Comparison of ENCODE assay signal across 29 cellular contexts in genomic region chr1:51605961-51606723, GRCh38. TPM values are rescaled to one million over a fixed set of nuclear protein-coding genes. Genes with fewer than 3 reads are reported as not detected.
A peak's percentile ranks its signal among the peaks of the same experiment; 100 is the strongest.
DNase-seq lines count a peak whose midpoint lies in the region; ATAC-seq, FAIRE-seq and TF ChIP-seq lines count a peak whose summit lies in the region.
"Had no signal": no experiment of that assay in that cellular context is flagged by ENCODE, and none has a peak within 500 bp of the region (broad histone marks: within the 10 kb centered on the region; RNA-seq: fewer than 3 reads in every experiment).

No MANE protein-coding gene starts in this region.

- no peak overlapping the region for H3K4me2 ChIP-seq in astrocyte (ENCODE audit: low read length)

- TF ChIP-seq EP300 in transverse colon (IDR thresholded peaks at IDR 0.05; ENCODE audit: low read depth): no peak

- no peaks in the 10 kb centered on the region for H3K4me1 ChIP-seq in astrocyte (ENCODE audit: insufficient read depth, low read length)
- H3K4me1 ChIP-seq in psoas muscle: peaks cover 29% of the 10 kb centered on the region
- H3K4me1 ChIP-seq in transverse colon: no peaks in the 10 kb centered on the region
- H3K4me1 ChIP-seq: parathyroid adenoma had no signal

- TF ChIP-seq CTCF in astrocyte (IDR thresholded peaks at IDR 0.05; ENCODE audit: insufficient read depth, low read depth, low read length): no peak
- no peak for TF ChIP-seq CTCF in psoas muscle (IDR thresholded peaks at IDR 0.05)
- no peak for TF ChIP-seq CTCF in transverse colon (IDR thresholded peaks at IDR 0.05)

- H3K4me3 ChIP-seq in astrocyte (ENCODE audit: insufficient read depth, low read depth, low read length) (no peak overlapping the region), psoas muscle (peak overlapping the region; percentile 33), transverse colon (no peak overlapping the region)
- H3K4me3 ChIP-seq: gastroesophageal sphincter, tibial artery had no signal

- no peaks in the 10 kb centered on the region for H4K20me1 ChIP-seq in astrocyte (ENCODE audit: insufficient read depth, low read length)

- H3K36me3 Mint-ChIP-seq in astrocyte (ENCODE audit: low read depth, unreplicated experiment) (peaks cover 2% of the 10 kb centered on the region), T-cell (no peaks in the 10 kb centered on the region)
- H3K36me3 Mint-ChIP-seq: CD8-positive, alpha-beta memory T cell; natural killer cell treated with Interleukin-12 subunit alpha and Interleukin-12 subunit beta and Interleukin-15 and Interleukin-18, amount 100 ng/mL, for 72 hours had no signal

- TF ChIP-seq POLR2A in transverse colon (IDR thresholded peaks at IDR 0.05): no peak

- FAIRE-seq in astrocyte (lab: Jason Lieb, UNC): no peak
- FAIRE-seq: GM12892, keratinocyte, RCC 7860, TTC549 had no signal

- no peaks in the 10 kb centered on the region for H3K79me2 ChIP-seq in astrocyte (ENCODE audit: insufficient read depth, low read length)
- H3K79me2 ChIP-seq: parathyroid adenoma had no signal

- intact Hi-C loops in psoas muscle (cut with DNase I) (loop anchor here in 1 of 2 donors (5.0 kb wide), 1 partner anchor 34 kb away; no protein-coding TSS in a partner anchor), transverse colon (cut with DNase I; ENCODE audit: low total_unique reads) (no loop called here)

- H3K27me3 ChIP-seq in astrocyte (ENCODE audit: insufficient read depth, low read length) (no peaks in the 10 kb centered on the region), psoas muscle (ENCODE audit: insufficient read depth in 3 of 3, low read length in 2 of 3) (no peaks in the 10 kb centered on the region), transverse colon (no peaks in the 10 kb centered on the region)
- H3K27me3 ChIP-seq: gastroesophageal sphincter, tibial artery had no signal

- no peaks in the 10 kb centered on the region for H3K9me3 Mint-ChIP-seq in astrocyte (ENCODE audit: unreplicated experiment)
- H3K9me3 Mint-ChIP-seq in T-cell: no peaks in the 10 kb centered on the region
- H3K9me3 Mint-ChIP-seq: activated naive CD4-positive, alpha-beta T cell treated with anti-CD3 and anti-CD28 coated beads for 36 hours; CD8-positive, alpha-beta memory T cell; natural killer cell treated with Interleukin-12 subunit alpha and Interleukin-12 subunit beta and Interleukin-15 and Interleukin-18, amount 100 ng/mL, for 72 hours had no signal

- CTCF ChIA-PET in T-cell (lab: Charles Lee): no interaction called here

- H3K4me1 Mint-ChIP-seq in astrocyte (ENCODE audit: low read depth, unreplicated experiment) (no peaks in the 10 kb centered on the region), T-cell (no peaks in the 10 kb centered on the region)
- H3K4me1 Mint-ChIP-seq: CD8-positive, alpha-beta memory T cell had no signal

- H2AFZ ChIP-seq in astrocyte (ENCODE audit: low read depth, low read length): peak overlapping the region; percentile 24
- H2AFZ ChIP-seq: parathyroid adenoma had no signal

- no peaks in the 10 kb centered on the region for H3K27me3 Mint-ChIP-seq in astrocyte (ENCODE audit: low read depth, unreplicated experiment)
- H3K27me3 Mint-ChIP-seq in T-cell: peaks cover 4 to 13% of the 10 kb centered on the region in 2 donors

- no peak overlapping the region for H3K9ac ChIP-seq in astrocyte (ENCODE audit: low read length)
- H3K9ac ChIP-seq: parathyroid adenoma had no signal

- ATAC-seq in psoas muscle: peak; percentile 87 to 90 (median 89)
- ATAC-seq in T-cell (replicated peaks in 1 of 4): no peak
- ATAC-seq: gastroesophageal sphincter; natural killer cell treated with Interleukin-12 subunit alpha and Interleukin-12 subunit beta and Interleukin-15 and Interleukin-18, amount 100 ng/mL, for 72 hours; sciatic nerve had no signal

- H3K9me3 ChIP-seq in astrocyte (ENCODE audit: insufficient read depth, low read depth, low read length) (no peaks in the 10 kb centered on the region), psoas muscle (no peaks in the 10 kb centered on the region), transverse colon (no peaks in the 10 kb centered on the region)
- H3K9me3 ChIP-seq: gastroesophageal sphincter, tibial artery had no signal

- POLR2A ChIA-PET in T-cell (lab: Charles Lee): no interaction called here

- in situ Hi-C loops in transverse colon (cut with MboI; ENCODE audit: low pct_ligation_motif_present in 1 of 4, low pct_unique_long_range_greater_than_20kb in 1 of 4, low sequenced_read_pairs in 3 of 4): no loop called here

- H3K36me3 ChIP-seq in astrocyte (ENCODE audit: insufficient read depth, low read length) (no peaks in the 10 kb centered on the region), psoas muscle (ENCODE audit: insufficient read depth in 1 of 2, low read depth in 1 of 2) (no peaks in the 10 kb centered on the region), transverse colon (no peaks in the 10 kb centered on the region)
- H3K36me3 ChIP-seq: gastroesophageal sphincter, tibial artery had no signal

- 45 to 68% (median 59%) methylated on average over 5 of the region's 5 CpGs for WGBS in psoas muscle, 3 donors
- WGBS in transverse colon (ENCODE audit: low coverage in 1 of 2), 2 donors: 76 to 88% methylated on average over 3 to 5 of the region's 5 CpGs

- DNase-seq in GF-D8 (lab: John Stamatoyannopoulos, UW) (peak; percentile 78), NOMO-1 treated with DMSO at 0.1 percent for 48 hours (lab: John Stamatoyannopoulos, UW; ENCODE audit: unreplicated experiment) (peak; percentile 92), astrocyte (ENCODE audit: low read depth) (no peak), psoas muscle (peak in 1 of 2 donors; percentile 65), transverse colon (no peak), DMS53 treated with DMSO at 0.1 percent for 48 hours (lab: John Stamatoyannopoulos, UW; ENCODE audit: unreplicated experiment) (no peak), NCI-H446 treated with DMSO at 0.1 percent for 48 hours (lab: John Stamatoyannopoulos, UW) (no peak), T-cell (no peak)
- DNase-seq: activated CD8-positive, alpha-beta memory T cell treated with anti-CD3 and anti-CD28 coated beads for 24 hours; activated naive CD4-positive, alpha-beta T cell treated with anti-CD3 and anti-CD28 coated beads for 36 hours; activated T-cell treated with anti-CD3 and anti-CD28 coated beads, Interleukin-2, amount 50 U/mL, for 48 hours; aorta; CD8-positive, alpha-beta memory T cell; DMS53; mesenchymal stem cell; NCI-H1048; NCI-H187 treated with DMSO at 0.1 percent for 48 hours; NCI-H82; stimulated activated CD4-positive, alpha-beta T cell treated with anti-CD3 and anti-CD28 coated beads, Interleukin-2, amount 100 ng/mL, for 24 hours; stimulated activated naive CD4-positive, alpha-beta T cell treated with Interleukin-2 at 50 U/mL for 16 hours; tibial artery had no signal

- H3K4me3 Mint-ChIP-seq in astrocyte (ENCODE audit: unreplicated experiment) (no peak overlapping the region), T-cell (no peak overlapping the region)
- H3K4me3 Mint-ChIP-seq: activated naive CD4-positive, alpha-beta T cell treated with anti-CD3 and anti-CD28 coated beads for 36 hours; CD8-positive, alpha-beta memory T cell; natural killer cell treated with Interleukin-12 subunit alpha and Interleukin-12 subunit beta and Interleukin-15 and Interleukin-18, amount 100 ng/mL, for 72 hours had no signal

- H3K27ac Mint-ChIP-seq in astrocyte (ENCODE audit: unreplicated experiment) (no peak overlapping the region), T-cell (no peak overlapping the region)
- H3K27ac Mint-ChIP-seq: activated naive CD4-positive, alpha-beta T cell treated with anti-CD3 and anti-CD28 coated beads for 36 hours; CD8-positive, alpha-beta memory T cell; natural killer cell treated with Interleukin-12 subunit alpha and Interleukin-12 subunit beta and Interleukin-15 and Interleukin-18, amount 100 ng/mL, for 72 hours had no signal

- H3K27ac ChIP-seq in astrocyte (ENCODE audit: low read depth, low read length) (no peak overlapping the region), psoas muscle (peak overlapping the region; percentile 82), transverse colon (no peak overlapping the region)
- H3K27ac ChIP-seq: gastroesophageal sphincter, parathyroid adenoma, tibial artery had no signal

RNA-seq across cellular contexts. Expression of gene OSBPL9, which starts 10.8 kb away (rescaled TPM):
- total RNA-seq in astrocyte: 115 and 117 TPM in 2 replicates
- total RNA-seq in psoas muscle: 100 to 1,000 TPM in 1 of 4 donors, 10 to 100 TPM in 3; 32.5 to 141 (median 52.0) TPM
- 10 to 100 TPM; 15.6 to 84.8 (median 60.6) TPM for polyA plus RNA-seq in psoas muscle
- 10 to 100 TPM; 56.1 to 82.1 (median 65.4) TPM for total RNA-seq in transverse colon
- total RNA-seq in T-cell: 10 to 100 TPM; 39.8 to 50.7 (median 43.4) TPM

Comparison
In these comparisons a context has a peak if more than half of its experiments do, and no peak if none do; other contexts are left out.
1. DNase-seq: peak in GF-D8 (single experiment) and NOMO-1 treated with DMSO at 0.1 percent for 48 hours (single experiment); none in astrocyte (single experiment), transverse colon (single experiment), DMS53 treated with DMSO at 0.1 percent for 48 hours (single experiment), NCI-H446 treated with DMSO at 0.1 percent for 48 hours (single experiment) and T-cell (0 of 34).
2. ATAC-seq: peak in psoas muscle (4 of 4); none in T-cell (0 of 4).